Comparison of ENCODE assay signal across 28 cellular contexts in genomic region chr15:72206677-72207000, GRCh38. TPM values are rescaled to one million over a fixed set of nuclear protein-coding genes. Genes with fewer than 3 reads are reported as not detected.
A peak's percentile ranks its signal among the peaks of the same experiment; 100 is the strongest.
DNase-seq lines count a peak whose midpoint lies in the region; FAIRE-seq and TF ChIP-seq lines count a peak whose summit lies in the region.
"Had no signal": no experiment of that assay in that cellular context is flagged by ENCODE, and none has a peak within 500 bp of the region (broad histone marks: within the 10 kb centered on the region; RNA-seq: fewer than 3 reads in every experiment).

No MANE protein-coding gene starts in this region.

- peaks cover 12% of the 10 kb centered on the region for H3K4me1 ChIP-seq in astrocyte (ENCODE audit: insufficient read depth, low read length)
- no peaks in the 10 kb centered on the region for H3K4me1 ChIP-seq in neural progenitor cell
- H3K4me1 ChIP-seq: Caco-2, pancreas, upper lobe of right lung had no signal

- peaks cover 2% of the 10 kb centered on the region for H3F3A ChIP-seq in neural progenitor cell (ENCODE audit: low read depth)

- CTCF ChIA-PET in activated naive CD4-positive, alpha-beta T cell treated with anti-CD3 and anti-CD28 coated beads for 36 hours (lab: Charles Lee), result interaction anchor here (1.9 kb wide), 1 partner anchor 20 kb away, joined by 12 read pairs; no protein-coding TSS in a partner anchor
- CTCF ChIA-PET in activated naive CD4-positive, alpha-beta T cell treated with anti-CD3 and anti-CD28 coated beads, Interleukin-2, amount 10 ng/mL, durations not matched to agents 7 days and 5 days (lab: Charles Lee), result interaction anchor here (1.3 to 1.4 kb wide), 2 partner anchors 9 to 20 kb away, joined by 3 read pairs; no protein-coding TSS in a partner anchor
- CTCF ChIA-PET in RWPE1 (lab: Yijun Ruan, JAX), result interaction anchor here (0.5 to 1.2 kb wide), 2 partner anchors 23 to 474 kb away, joined by 3 read pairs; no protein-coding TSS in a partner anchor

- H2AFZ ChIP-seq in astrocyte (ENCODE audit: low read depth, low read length) (no peak overlapping the region), neural progenitor cell (replicated peaks) (no peak overlapping the region)
- H2AFZ ChIP-seq: GM23248 had no signal

- H3K4me3 ChIP-seq in astrocyte (ENCODE audit: insufficient read depth, low read depth, low read length) (no peak overlapping the region), neural progenitor cell (no peak overlapping the region)
- H3K4me3 ChIP-seq: gastroesophageal sphincter, GM23248, pancreas, upper lobe of right lung had no signal

- TF ChIP-seq CTCF in RWPE1 (conservative IDR thresholded peaks at IDR 0.05; ENCODE audit: low read depth) (no peak), astrocyte (IDR thresholded peaks at IDR 0.05; ENCODE audit: insufficient read depth, low read depth, low read length) (no peak), neural progenitor cell (IDR thresholded peaks at IDR 0.05) (no peak)

- H3K9me3 ChIP-seq in astrocyte (ENCODE audit: insufficient read depth, low read depth, low read length) (no peaks in the 10 kb centered on the region), neural progenitor cell (ENCODE audit: low read depth) (no peaks in the 10 kb centered on the region)
- H3K9me3 ChIP-seq: Caco-2, gastroesophageal sphincter, pancreas, upper lobe of right lung had no signal

- H4K20me1 ChIP-seq in astrocyte (ENCODE audit: insufficient read depth, low read length) (peaks cover 98% of the 10 kb centered on the region), neural progenitor cell (ENCODE audit: low read depth) (peaks cover 91% of the 10 kb centered on the region)

- H3K27me3 ChIP-seq in astrocyte (ENCODE audit: insufficient read depth, low read length) (no peaks in the 10 kb centered on the region), neural progenitor cell (no peaks in the 10 kb centered on the region)
- H3K27me3 ChIP-seq: brain microvascular endothelial cell, gastroesophageal sphincter, pancreas, upper lobe of right lung had no signal

- peak overlapping the region; percentile 95 for H3K27ac ChIP-seq in RWPE1
- H3K27ac ChIP-seq in astrocyte (ENCODE audit: low read depth, low read length), result no peak overlapping the region
- H3K27ac ChIP-seq in neural progenitor cell, result no peak overlapping the region
- H3K27ac ChIP-seq: brain microvascular endothelial cell, GM23248, pancreas, upper lobe of right lung had no signal

- no peak overlapping the region for H3K4me2 ChIP-seq in astrocyte (ENCODE audit: low read length)
- H3K4me2 ChIP-seq in neural progenitor cell, result no peak overlapping the region

- H3K9me3 Mint-ChIP-seq in activated naive CD4-positive, alpha-beta T cell treated with anti-CD3 and anti-CD28 coated beads for 36 hours, result no peaks in the 10 kb centered on the region
- H3K9me3 Mint-ChIP-seq in activated naive CD4-positive, alpha-beta T cell treated with anti-CD3 and anti-CD28 coated beads, Interleukin-2, amount 10 ng/mL, durations not matched to agents 7 days and 5 days, result no peaks in the 10 kb centered on the region
- H3K9me3 Mint-ChIP-seq in astrocyte (ENCODE audit: unreplicated experiment), result no peaks in the 10 kb centered on the region
- peaks cover 2% of the 10 kb centered on the region for H3K9me3 Mint-ChIP-seq in neural progenitor cell
- H3K9me3 Mint-ChIP-seq: nephron progenitor cell had no signal

- H3K4me1 Mint-ChIP-seq in activated naive CD4-positive, alpha-beta T cell treated with anti-CD3 and anti-CD28 coated beads for 36 hours (ENCODE audit: low read depth), result peaks cover 47% of the 10 kb centered on the region
- peaks cover 4% of the 10 kb centered on the region for H3K4me1 Mint-ChIP-seq in activated naive CD4-positive, alpha-beta T cell treated with anti-CD3 and anti-CD28 coated beads, Interleukin-2, amount 10 ng/mL, durations not matched to agents 7 days and 5 days
- H3K4me1 Mint-ChIP-seq in astrocyte (ENCODE audit: low read depth, unreplicated experiment), result peaks cover 46% of the 10 kb centered on the region
- H3K4me1 Mint-ChIP-seq in neural progenitor cell, result peaks cover 2% of the 10 kb centered on the region
- H3K4me1 Mint-ChIP-seq: nephron progenitor cell had no signal

- peak overlapping the region; percentile 69 for H3K27ac Mint-ChIP-seq in activated naive CD4-positive, alpha-beta T cell treated with anti-CD3 and anti-CD28 coated beads for 36 hours
- H3K27ac Mint-ChIP-seq in activated naive CD4-positive, alpha-beta T cell treated with anti-CD3 and anti-CD28 coated beads, Interleukin-2, amount 10 ng/mL, durations not matched to agents 7 days and 5 days, result no peak overlapping the region
- H3K27ac Mint-ChIP-seq in astrocyte (ENCODE audit: unreplicated experiment), result peak overlapping the region; percentile 55
- H3K27ac Mint-ChIP-seq in neural progenitor cell, result peak overlapping the region; percentile 48

- peaks cover 93% of the 10 kb centered on the region for H3K36me3 Mint-ChIP-seq in activated naive CD4-positive, alpha-beta T cell treated with anti-CD3 and anti-CD28 coated beads for 36 hours (ENCODE audit: low read depth)
- peaks cover 82% of the 10 kb centered on the region for H3K36me3 Mint-ChIP-seq in activated naive CD4-positive, alpha-beta T cell treated with anti-CD3 and anti-CD28 coated beads, Interleukin-2, amount 10 ng/mL, durations not matched to agents 7 days and 5 days
- H3K36me3 Mint-ChIP-seq in astrocyte (ENCODE audit: low read depth, unreplicated experiment) (peaks cover 60% of the 10 kb centered on the region), neural progenitor cell (peaks cover 60% of the 10 kb centered on the region)

- H3K36me3 ChIP-seq in astrocyte (ENCODE audit: insufficient read depth, low read length) (peaks cover 95% of the 10 kb centered on the region), neural progenitor cell (peaks cover 27% of the 10 kb centered on the region)

- no peak for FAIRE-seq in astrocyte (lab: Jason Lieb, UNC)
- FAIRE-seq: pancreas had no signal

- no peak for DNase-seq in activated naive CD4-positive, alpha-beta T cell treated with anti-CD3 and anti-CD28 coated beads for 36 hours
- DNase-seq in activated naive CD4-positive, alpha-beta T cell treated with anti-CD3 and anti-CD28 coated beads, Interleukin-2, amount 10 ng/mL, durations not matched to agents 7 days and 5 days, result no peak
- DNase-seq in RWPE1 (ENCODE audit: low spot score), result no peak
- DNase-seq in astrocyte (ENCODE audit: low read depth), result no peak
- DNase-seq in neural progenitor cell (ENCODE audit: low spot score), result no peak
- no peak for DNase-seq in NCI-H226
- DNase-seq in stimulated activated CD4-positive, alpha-beta T cell treated with anti-CD3 and anti-CD28 coated beads, Interleukin-4, amount 100 ng/mL, for 4 hours, result no peak
- DNase-seq: activated CD4-positive, alpha-beta T cell treated with anti-CD3 and anti-CD28 coated beads for 4 hours; activated effector memory CD4-positive, alpha-beta T cell treated with anti-CD3 and anti-CD28 coated beads, Interleukin-2, amount 50 U/mL, for 16 hours; brain microvascular endothelial cell; C1 segment of cervical spinal cord; Caco-2; DMS79 treated with DMSO at 0.1 percent for 48 hours; GDM1; GM23248; Kasumi-1; mammary epithelial cell; NCI-H1417 treated with DMSO at 0.1 percent for 48 hours; NCI-H2081; NCI-H2227 treated with DMSO at 0.1 percent for 48 hours; NCI-H526 treated with DMSO at 0.1 percent for 48 hours; nephron progenitor cell; pancreas; SHP77 treated with DMSO at 0.1 percent for 48 hours; stimulated activated naive CD8-positive, alpha-beta T cell treated with anti-CD3 and anti-CD28 coated beads, Interleukin-15, Interleukin-2, amounts not matched to agents 100 U/mL and 50 U/mL, for 24 hours; T-helper 2 cell; upper lobe of right lung had no signal

- intact Hi-C loops in activated naive CD4-positive, alpha-beta T cell treated with anti-CD3 and anti-CD28 coated beads for 36 hours (cut with micrococcal nuclease), result no loop called here

- POLR2A ChIA-PET in RWPE1 (lab: Yijun Ruan, JAX; ENCODE audit: low non-redundant PET), result interaction anchor here (0.6 kb wide), 1 partner anchor 235 kb away, joined by 3 read pairs; no protein-coding TSS in a partner anchor

- H3K4me3 Mint-ChIP-seq in activated naive CD4-positive, alpha-beta T cell treated with anti-CD3 and anti-CD28 coated beads for 36 hours, result no peak overlapping the region
- no peak overlapping the region for H3K4me3 Mint-ChIP-seq in activated naive CD4-positive, alpha-beta T cell treated with anti-CD3 and anti-CD28 coated beads, Interleukin-2, amount 10 ng/mL, durations not matched to agents 7 days and 5 days
- no peak overlapping the region for H3K4me3 Mint-ChIP-seq in astrocyte (ENCODE audit: unreplicated experiment)
- H3K4me3 Mint-ChIP-seq in neural progenitor cell, result no peak overlapping the region
- H3K4me3 Mint-ChIP-seq: nephron progenitor cell had no signal

- H3K9ac ChIP-seq in astrocyte (ENCODE audit: low read length), result no peak overlapping the region
- H3K9ac ChIP-seq in neural progenitor cell, result no peak overlapping the region
- H3K9ac ChIP-seq: GM23248 had no signal

- no peaks in the 10 kb centered on the region for H3K27me3 Mint-ChIP-seq in activated naive CD4-positive, alpha-beta T cell treated with anti-CD3 and anti-CD28 coated beads for 36 hours (ENCODE audit: low read depth)
- H3K27me3 Mint-ChIP-seq in activated naive CD4-positive, alpha-beta T cell treated with anti-CD3 and anti-CD28 coated beads, Interleukin-2, amount 10 ng/mL, durations not matched to agents 7 days and 5 days, result no peaks in the 10 kb centered on the region
- no peaks in the 10 kb centered on the region for H3K27me3 Mint-ChIP-seq in astrocyte (ENCODE audit: low read depth, unreplicated experiment)
- H3K27me3 Mint-ChIP-seq in neural progenitor cell (ENCODE audit: insufficient read depth, low read depth), result peaks cover 5% of the 10 kb centered on the region

- H3K79me2 ChIP-seq in astrocyte (ENCODE audit: insufficient read depth, low read length), result peaks cover 85% of the 10 kb centered on the region
- no peaks in the 10 kb centered on the region for H3K79me2 ChIP-seq in neural progenitor cell (ENCODE audit: low read depth)

RNA-seq across cellular contexts. Expression of gene GRAMD2A, which starts 9.1 kb away (rescaled TPM):
- not detected for total RNA-seq in activated naive CD4-positive, alpha-beta T cell treated with anti-CD3 and anti-CD28 coated beads for 36 hours
- total RNA-seq in astrocyte (0.68 and 0.77 TPM in 2 replicates), neural progenitor cell (ENCODE audit: low replicate concordance) (0.40 and 0.43 TPM in 2 replicates)
- total RNA-seq: GM23248 had no signal

RNA-seq across cellular contexts. Expression of gene PKM, which starts 24.4 kb away (rescaled TPM):
- total RNA-seq in activated naive CD4-positive, alpha-beta T cell treated with anti-CD3 and anti-CD28 coated beads for 36 hours, result 1,000 to 10,000 TPM; 1,794 to 1,797 TPM
- 2,189 and 2,288 TPM in 2 replicates for total RNA-seq in astrocyte
- total RNA-seq in neural progenitor cell (ENCODE audit: low replicate concordance), result 1,033 and 1,163 TPM in 2 replicates
